In the genomic region with DNA sequence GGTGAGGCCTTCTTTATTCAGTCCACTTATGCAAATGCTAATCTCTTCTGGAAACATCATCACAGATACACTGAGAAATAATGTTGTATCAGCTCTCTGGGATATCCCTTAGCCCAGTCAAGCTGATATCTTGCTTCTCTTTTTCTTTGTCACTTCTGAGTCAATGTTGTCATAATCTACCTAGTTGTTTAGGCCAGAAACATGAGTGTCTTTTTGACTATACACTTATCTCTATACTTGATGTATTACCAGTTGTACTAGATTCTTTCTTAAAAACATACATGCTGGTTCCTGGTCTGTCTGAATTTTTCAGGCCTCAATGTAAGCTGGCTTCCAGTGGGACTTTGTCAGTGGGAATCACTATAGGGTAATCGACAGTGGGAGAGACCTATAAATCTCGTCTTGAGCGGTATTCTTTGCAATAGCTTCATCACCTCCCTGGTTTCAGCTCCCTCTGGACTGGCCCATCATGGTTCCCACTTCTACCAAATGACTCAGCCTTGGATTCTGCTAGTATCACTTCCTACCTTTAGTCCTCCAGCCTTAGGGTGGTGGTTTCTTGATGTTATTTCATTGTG, we compare ENCODE assay signal across 15 cellular contexts.
DNase-seq lines count a peak whose midpoint lies in the region; ATAC-seq and TF ChIP-seq lines count a peak whose summit lies in the region.
"Had no signal": no experiment of that assay in that cellular context is flagged by ENCODE, and none has a peak within 500 bp of the region (broad histone marks: within the 10 kb centered on the region; RNA-seq: fewer than 3 reads in every experiment).

No MANE protein-coding gene starts in this region.

- H3K27ac ChIP-seq in mammary epithelial cell (ENCODE audit: insufficient read depth, low read depth, low read length), result no peak overlapping the region
- H3K27ac ChIP-seq in PC-3 (ENCODE audit: low read length), result no peak overlapping the region
- no peak overlapping the region for H3K27ac ChIP-seq in thyroid gland
- H3K27ac ChIP-seq: A549 had no signal

- H3K4me1 Mint-ChIP-seq in MCF 10A (ENCODE audit: insufficient read depth, unreplicated experiment), result peaks cover 6% of the 10 kb centered on the region
- H3K4me1 Mint-ChIP-seq: B cell had no signal

- no peaks in the 10 kb centered on the region for H4K20me1 ChIP-seq in mammary epithelial cell (ENCODE audit: insufficient read depth, low read length)
- no peaks in the 10 kb centered on the region for H4K20me1 ChIP-seq in PC-3 (ENCODE audit: low read length)

- intact Hi-C loops in mammary epithelial cell (cut with micrococcal nuclease), result no loop called here
- intact Hi-C loops in MCF 10A (cut with micrococcal nuclease), result no loop called here
- intact Hi-C loops in PC-3 (cut with micrococcal nuclease), result no loop called here
- intact Hi-C loops in thyroid gland (cut with DNase I), result loop anchor here (10.0 kb wide), 1 partner anchor 484 kb away; no protein-coding TSS in a partner anchor

- no peak overlapping the region for H3K4me3 Mint-ChIP-seq in MCF 10A (ENCODE audit: unreplicated experiment)
- H3K4me3 Mint-ChIP-seq: B cell had no signal

- H3K36me3 ChIP-seq in mammary epithelial cell (ENCODE audit: insufficient read depth, low read length) (no peaks in the 10 kb centered on the region), PC-3 (ENCODE audit: low read depth, low read length) (no peaks in the 10 kb centered on the region), thyroid gland (no peaks in the 10 kb centered on the region)

- no peak overlapping the region for H3K4me2 ChIP-seq in mammary epithelial cell (ENCODE audit: insufficient read depth, low read depth, low read length)
- H3K4me2 ChIP-seq in PC-3 (ENCODE audit: low read length), result no peak overlapping the region
- H3K4me2 ChIP-seq: A549 had no signal

- no peaks in the 10 kb centered on the region for H3K27me3 Mint-ChIP-seq in MCF 10A (ENCODE audit: insufficient read depth, unreplicated experiment)

- H3K79me2 ChIP-seq in mammary epithelial cell (ENCODE audit: insufficient read depth, low read length), result no peaks in the 10 kb centered on the region
- no peaks in the 10 kb centered on the region for H3K79me2 ChIP-seq in PC-3 (ENCODE audit: low read length)

- H3K9me3 ChIP-seq in mammary epithelial cell (replicated peaks; ENCODE audit: insufficient read depth, low read length) (no peaks in the 10 kb centered on the region), PC-3 (ENCODE audit: low read length) (no peaks in the 10 kb centered on the region), thyroid gland (no peaks in the 10 kb centered on the region)
- H3K9me3 ChIP-seq: A549 had no signal

- dilution Hi-C loops in mammary epithelial cell (cut with HindIII; ENCODE audit: low sequenced_read_pairs), result no loop called here

- WGBS in mammary epithelial cell (ENCODE audit: low coverage, missing lambda C conversion rate), result 100% methylated on average over 3 of the region's 3 CpGs
- WGBS in thyroid gland, 2 donors, result 96 to 99% methylated on average over 3 of the region's 3 CpGs

- H3K36me3 Mint-ChIP-seq in MCF 10A (ENCODE audit: insufficient read depth, unreplicated experiment), result no peaks in the 10 kb centered on the region

- in situ Hi-C loops in mammary epithelial cell (cut with MboI; ENCODE audit: low sequenced_read_pairs in 2 of 2), result loop anchor here (25.0 kb wide), 3 partner anchors 546 to 1096 kb away; a partner anchor contains a TSS

- no peak overlapping the region for H3K27ac Mint-ChIP-seq in MCF 10A (ENCODE audit: low read depth, unreplicated experiment)
- H3K27ac Mint-ChIP-seq: B cell had no signal

- H3K4me1 ChIP-seq in mammary epithelial cell (ENCODE audit: insufficient read depth, low read length), result no peaks in the 10 kb centered on the region
- H3K4me1 ChIP-seq in PC-3 (ENCODE audit: insufficient read depth, low read length), result peaks cover 12% of the 10 kb centered on the region
- H3K4me1 ChIP-seq in thyroid gland, result no peaks in the 10 kb centered on the region
- H3K4me1 ChIP-seq: A549 had no signal

- H3K9me2 ChIP-seq in PC-3 (replicated peaks; ENCODE audit: low read length), result no peaks in the 10 kb centered on the region

- H2AFZ ChIP-seq in mammary epithelial cell (ENCODE audit: low read depth, low read length) (no peak overlapping the region), PC-3 (ENCODE audit: low read length) (no peak overlapping the region)

- no peaks in the 10 kb centered on the region for H3K9me3 Mint-ChIP-seq in MCF 10A (ENCODE audit: unreplicated experiment)

- TF ChIP-seq CTCF in mammary epithelial cell (conservative IDR thresholded peaks at IDR 0.05 in 1 of 2, IDR thresholded peaks at IDR 0.05 in 1 of 2; ENCODE audit: extremely low read depth in 1 of 2, insufficient read depth in 1 of 2, low read depth in 1 of 2, low read length in 2 of 2), result no peak
- no peak for TF ChIP-seq CTCF in MCF 10A (IDR thresholded peaks at IDR 0.05; ENCODE audit: unreplicated experiment)
- TF ChIP-seq CTCF in PC-3 (conservative IDR thresholded peaks at IDR 0.05; ENCODE audit: low read depth, low read length), result no peak
- no peak for TF ChIP-seq CTCF in thyroid gland (IDR thresholded peaks at IDR 0.05)

- H3F3A ChIP-seq in PC-3 (ENCODE audit: low read length, unreplicated experiment), result no peaks in the 10 kb centered on the region

- CTCF ChIA-PET in mammary epithelial cell (lab: Charles Lee; ENCODE audit: low non-redundant PET) (no interaction called here), MCF 10A (lab: Yijun Ruan, JAX) (interaction anchor here (0.6 to 2.9 kb wide), 5 partner anchors 8 to 827 kb away, joined by 3 to 11 read pairs (median 4); no protein-coding TSS in a partner anchor), PC-3 (lab: Charles Lee) (no interaction called here)

- DNase-seq in mammary epithelial cell (peak; percentile 17), MCF 10A (ENCODE audit: unreplicated experiment) (no peak), PC-3 (no peak), kidney tubule cell (ENCODE audit: low spot score) (peak; percentile 16), thyroid gland (no peak)
- DNase-seq: NCI-H1694 treated with DMSO at 0.1 percent for 48 hours, NCI-H2081 treated with DMSO at 0.1 percent for 48 hours, NCI-H446, NCI-H526, Right ventricle myocardium superior had no signal

- H3K4me3 ChIP-seq in mammary epithelial cell (replicated peaks in 1 of 3; ENCODE audit: insufficient read depth in 1 of 3, low read depth in 2 of 3, low read length in 3 of 3) (no peak overlapping the region), PC-3 (ENCODE audit: low read length) (no peak overlapping the region), thyroid gland (replicated peaks in 1 of 3) (no peak overlapping the region)
- H3K4me3 ChIP-seq: A549 had no signal

- H3K9ac ChIP-seq in mammary epithelial cell (ENCODE audit: insufficient read depth, low read length), result no peak overlapping the region
- no peak overlapping the region for H3K9ac ChIP-seq in PC-3 (ENCODE audit: low read length)

- H3K27me3 ChIP-seq in mammary epithelial cell (ENCODE audit: insufficient read depth, low read length) (no peaks in the 10 kb centered on the region), PC-3 (ENCODE audit: low read length) (no peaks in the 10 kb centered on the region), thyroid gland (no peaks in the 10 kb centered on the region)

- POLR2A ChIA-PET in MCF 10A (lab: Yijun Ruan, JAX), result interaction anchor here (0.6 kb wide), 1 partner anchor 533 kb away, joined by 3 read pairs; no protein-coding TSS in a partner anchor
- POLR2A ChIA-PET in PC-3 (lab: Charles Lee; ENCODE audit: unreplicated experiment), result no interaction called here

- BruUV-seq in mammary epithelial cell (replicated peaks; lab: Mats Ljungman, UMichigan), result no TSS peak
- no TSS peak for BruUV-seq in MCF 10A (replicated peaks; lab: Mats Ljungman, UMichigan)
- no TSS peak for BruUV-seq in PC-3 (replicated peaks; lab: Mats Ljungman, UMichigan)

- no peak for TF ChIP-seq POLR2A in thyroid gland (IDR thresholded peaks at IDR 0.05)

- ATAC-seq in PC-3, result peak; percentile 40; the same call in 1 of the 2 replicates
- ATAC-seq in HG03442 (IDR thresholded peaks at IDR 0.05; ENCODE audit: unreplicated experiment), result no peak
- no peak for ATAC-seq in HG03571 (IDR thresholded peaks at IDR 0.05; ENCODE audit: unreplicated experiment)
- ATAC-seq: A549, SK-N-SH treated with all-trans-retinoic acid at 6 μM for 48 hours had no signal

Comparison
In these comparisons a context has a peak if more than half of its experiments do, and no peak if none do; other contexts are left out.
1. DNase-seq: peak in mammary epithelial cell (single experiment) and kidney tubule cell (single experiment); none in MCF 10A (single experiment), PC-3 (single experiment) and thyroid gland (0 of 2).